In genomic region chr1:24963099-24963872, GRCh38 we compare ENCODE assay signal across 13 cellular contexts. TPM values are rescaled to one million over a fixed set of nuclear protein-coding genes. Genes with fewer than 3 reads are reported as not detected.
A peak's percentile ranks its signal among the peaks of the same experiment; 100 is the strongest.
DNase-seq lines count a peak whose midpoint lies in the region; ATAC-seq and TF ChIP-seq lines count a peak whose summit lies in the region.
"Had no signal": no experiment of that assay in that cellular context is flagged by ENCODE, and none has a peak within 500 bp of the region (broad histone marks: within the 10 kb centered on the region; RNA-seq: fewer than 3 reads in every experiment).

No MANE protein-coding gene starts in this region.

- no peak for TF ChIP-seq EP300 in sigmoid colon (IDR thresholded peaks at IDR 0.05)

- H3K36me3 ChIP-seq in MG63: no peaks in the 10 kb centered on the region
- H3K36me3 ChIP-seq in sigmoid colon: no peaks in the 10 kb centered on the region
- H3K36me3 ChIP-seq: gastroesophageal sphincter had no signal

- WGBS in sigmoid colon, 2 donors: 67 to 71% methylated on average over 9 of the region's 9 CpGs

- no peaks in the 10 kb centered on the region for H3K9me3 Mint-ChIP-seq in activated naive CD4-positive, alpha-beta T cell treated with anti-CD3 and anti-CD28 coated beads, Interleukin-2, amount 50 U/mL, for 24 hours

- H3K4me3 Mint-ChIP-seq in activated naive CD4-positive, alpha-beta T cell treated with anti-CD3 and anti-CD28 coated beads, Interleukin-2, amount 50 U/mL, for 24 hours: peak overlapping the region; percentile 80

- H3K27ac Mint-ChIP-seq in activated naive CD4-positive, alpha-beta T cell treated with anti-CD3 and anti-CD28 coated beads, Interleukin-2, amount 50 U/mL, for 24 hours: peak overlapping the region; percentile 30

- no peaks in the 10 kb centered on the region for H3K4me1 ChIP-seq in sigmoid colon
- H3K4me1 ChIP-seq: body of pancreas, gastroesophageal sphincter had no signal

- TF ChIP-seq POLR2A in sigmoid colon (IDR thresholded peaks at IDR 0.05): no peak

- TF ChIP-seq CTCF in sigmoid colon (IDR thresholded peaks at IDR 0.05): no peak

- H3K36me3 Mint-ChIP-seq in activated naive CD4-positive, alpha-beta T cell treated with anti-CD3 and anti-CD28 coated beads, Interleukin-2, amount 50 U/mL, for 24 hours: no peaks in the 10 kb centered on the region

- no peak for ATAC-seq in GM21360 (IDR thresholded peaks at IDR 0.05; ENCODE audit: unreplicated experiment)
- ATAC-seq: body of pancreas, gastroesophageal sphincter had no signal

- H3K4me3 ChIP-seq in MG63 (peak overlapping the region; percentile 31), sigmoid colon (no peak overlapping the region)
- H3K4me3 ChIP-seq: body of pancreas, gastroesophageal sphincter had no signal

- H3K9me3 ChIP-seq in MG63 (no peaks in the 10 kb centered on the region), sigmoid colon (no peaks in the 10 kb centered on the region)
- H3K9me3 ChIP-seq: body of pancreas, gastroesophageal sphincter had no signal

- H3K27ac ChIP-seq in sigmoid colon: no peak overlapping the region
- H3K27ac ChIP-seq: body of pancreas, gastroesophageal sphincter had no signal

- no peaks in the 10 kb centered on the region for H3K27me3 Mint-ChIP-seq in activated naive CD4-positive, alpha-beta T cell treated with anti-CD3 and anti-CD28 coated beads, Interleukin-2, amount 50 U/mL, for 24 hours

- intact Hi-C loops in sigmoid colon (cut with DNase I): no loop called here

- DNase-seq in NCI-H524 (lab: John Stamatoyannopoulos, UW): peak; percentile 26 to 57
- DNase-seq in NCI-H524 treated with DMSO at 0.1 percent for 48 hours (lab: John Stamatoyannopoulos, UW): no peak
- no peak for DNase-seq in MG63
- peak; percentile 59 for DNase-seq in sigmoid colon
- no peak for DNase-seq in COR-L47 (lab: John Stamatoyannopoulos, UW)
- DNase-seq in SHP77 treated with DMSO at 0.1 percent for 48 hours (lab: John Stamatoyannopoulos, UW): no peak
- DNase-seq: 8988T, body of pancreas, NCI-H2081 had no signal

- no peaks in the 10 kb centered on the region for H3K27me3 ChIP-seq in MG63
- peaks cover 0 to 12% (median 0%) of the 10 kb centered on the region in 3 donors for H3K27me3 ChIP-seq in sigmoid colon
- H3K27me3 ChIP-seq: body of pancreas had no signal

- peaks cover 77% of the 10 kb centered on the region for H3K4me1 Mint-ChIP-seq in activated naive CD4-positive, alpha-beta T cell treated with anti-CD3 and anti-CD28 coated beads, Interleukin-2, amount 50 U/mL, for 24 hours

RNA-seq across cellular contexts. Expression of gene RUNX3, which starts 33.2 kb away (rescaled TPM):
- 4.6 and 5.8 TPM in 2 replicates for total RNA-seq in MG63 (2014; rRNA removed; shearing (Covaris generic); ENCODE audit: low replicate concordance)
- 1 to 10 TPM in 1 of 4 donors, under 1 TPM in 2, not detected in 1; 0.36 to 1.2 (median 0.49) TPM for total RNA-seq in sigmoid colon
- polyA plus RNA-seq in sigmoid colon: 10 to 100 TPM in 1 of 3 donors, 1 to 10 TPM in 2; 1.2 to 18.0 (median 3.7) TPM
- total RNA-seq: myocyte had no signal

Comparison
In these comparisons a context has a peak if more than half of its experiments do, and no peak if none do; other contexts are left out.
1. DNase-seq: peak in NCI-H524 (2 of 2) and sigmoid colon (single experiment); none in NCI-H524 treated with DMSO at 0.1 percent for 48 hours (single experiment), MG63 (single experiment), COR-L47 (single experiment) and SHP77 treated with DMSO at 0.1 percent for 48 hours (single experiment).